Comparison of ENCODE assay signal across 39 cellular contexts in the genomic region with DNA sequence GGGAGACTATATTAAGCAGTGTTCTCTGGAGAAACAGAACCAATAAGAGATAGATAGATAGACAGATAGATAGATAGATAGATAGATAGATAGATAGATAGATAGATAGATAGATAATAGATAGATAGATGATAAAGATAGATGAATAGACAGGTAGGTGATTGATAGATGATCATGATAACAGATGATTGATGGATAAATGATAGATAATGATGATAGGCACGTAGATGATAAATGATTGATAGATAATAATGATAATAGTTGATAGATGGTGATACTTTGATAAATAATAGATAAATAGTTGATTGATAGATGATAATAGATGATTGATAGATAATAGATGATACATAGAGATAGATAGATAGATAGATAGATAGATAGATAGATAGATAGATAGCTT. TPM values are rescaled to one million over a fixed set of nuclear protein-coding genes. Genes with fewer than 3 reads are reported as not detected.
"Had no signal": no experiment of that assay in that cellular context is flagged by ENCODE, and none has a peak within 500 bp of the region (broad histone marks: within the 10 kb centered on the region; RNA-seq: fewer than 3 reads in every experiment).

No MANE protein-coding gene starts in this region.

- H3K27me3 ChIP-seq: adrenal gland, ascending aorta, body of pancreas, brain microvascular endothelial cell, breast epithelium, cardiac muscle cell had no signal

- DNase-seq: activated effector memory CD4-positive, alpha-beta T cell treated with anti-CD3 and anti-CD28 coated beads, Interleukin-2, amount 50 U/mL, for 16 hours; activated effector memory CD4-positive, alpha-beta T cell treated with Interleukin-2 at 50 U/mL for 16 hours; activated gamma-delta T cell; activated gamma-delta T cell treated with Interleukin-2 at 50 U/mL for 16 hours; activated naive CD4-positive, alpha-beta T cell; activated naive CD4-positive, alpha-beta T cell treated with anti-CD3 and anti-CD28 coated beads for 36 hours; activated naive CD4-positive, alpha-beta T cell treated with anti-CD3 and anti-CD28 coated beads, Interleukin-2, amount 10 ng/mL, durations not matched to agents 7 days and 5 days; activated naive CD4-positive, alpha-beta T cell treated with anti-CD3 and anti-CD28 coated beads, Interleukin-2, amount 50 U/mL, for 16 hours; activated naive CD4-positive, alpha-beta T cell treated with Interleukin-2 at 50 U/mL for 16 hours; activated naive CD8-positive, alpha-beta T cell treated with anti-CD3 and anti-CD28 coated beads for 36 hours; activated naive CD8-positive, alpha-beta T cell treated with anti-CD3 and anti-CD28 coated beads, Interleukin-2, amount 10 ng/mL, durations not matched to agents 7 days and 5 days; activated naive CD8-positive, alpha-beta T cell treated with anti-CD3 and anti-CD28 coated beads, Interleukin-2, amount 50 U/mL, for 24 hours; activated T-cell treated with anti-CD3 and anti-CD28 coated beads, Interleukin-2, amount 50 U/mL, for 24 hours; activated T-cell treated with anti-CD3 and anti-CD28 coated beads, Interleukin-2, amount 50 U/mL, for 4 hours; activated T-cell treated with anti-CD3 and anti-CD28 coated beads, Interleukin-2, amount 50 U/mL, for 48 hours; activated T-cell treated with anti-CD3 and anti-CD28 coated beads, Interleukin-2, amount 50 U/mL, for 72 hours; adrenal gland; amniotic stem cell; amygdala; anterior cingulate cortex; aorta; body of pancreas; brain microvascular endothelial cell; caudate nucleus; central memory CD4-positive, alpha-beta T cell; cerebellar nuclear complex had no signal

- H3K27ac ChIP-seq: adrenal gland, ascending aorta, body of pancreas, brain microvascular endothelial cell, breast epithelium, cardiac muscle cell had no signal

- H3K9me3 ChIP-seq: adrenal gland, ascending aorta, body of pancreas, breast epithelium had no signal

- ATAC-seq: activated naive CD4-positive, alpha-beta T cell treated with anti-CD3 and anti-CD28 coated beads, Interleukin-2, amount 50 U/mL, for 72 hours; activated naive CD8-positive, alpha-beta T cell treated with anti-CD3 and anti-CD28 coated beads, Interleukin-2, amount 50 U/mL, for 24 hours; activated T-cell treated with anti-CD3 and anti-CD28 coated beads, Interleukin-2, amount 50 U/mL, for 4 hours; activated T-cell treated with anti-CD3 and anti-CD28 coated beads, Interleukin-2, amount 50 U/mL, for 72 hours; activated T-helper 17 cell treated with anti-CD3 and anti-CD28 coated beads, Interleukin-2, amount 50 U/mL, for 72 hours; body of pancreas had no signal

- FAIRE-seq: astrocyte, bronchial epithelial cell had no signal

- H3K36me3 ChIP-seq: adrenal gland, ascending aorta, brain microvascular endothelial cell, breast epithelium, cardiac muscle cell had no signal

- H3K4me3 ChIP-seq: adrenal gland, ascending aorta, body of pancreas, breast epithelium, cardiac muscle cell had no signal

- H3K4me1 ChIP-seq: adrenal gland, ascending aorta, body of pancreas, breast epithelium had no signal

RNA-seq across cellular contexts. Expression of a gene that starts 48.5 kb away (rescaled TPM):
- total RNA-seq: activated naive CD4-positive, alpha-beta T cell treated with anti-CD3 and anti-CD28 coated beads for 36 hours; activated naive CD4-positive, alpha-beta T cell treated with anti-CD3 and anti-CD28 coated beads, Interleukin-2, amount 50 U/mL, for 72 hours; activated naive CD8-positive, alpha-beta T cell treated with anti-CD3 and anti-CD28 coated beads for 36 hours; activated naive CD8-positive, alpha-beta T cell treated with anti-CD3 and anti-CD28 coated beads, Interleukin-2, amount 10 ng/mL, durations not matched to agents 7 days and 5 days; activated T-cell treated with anti-CD3 and anti-CD28 coated beads, Interleukin-2, amount 50 U/mL, for 4 hours; activated T-cell treated with anti-CD3 and anti-CD28 coated beads, Interleukin-2, amount 50 U/mL, for 72 hours; activated T-helper 1 cell treated with anti-CD3 and anti-CD28 coated beads, Interleukin-12 subunit alpha, Interleukin-12 subunit beta, Interleukin-2, Interleukin-4 antibody, amounts not matched to agents 30 ng/mL and 10 ng/mL and 1 ng/mL, durations not matched to agents 14 hours and 24 hours and 36 hours; activated T-helper 17 cell treated with anti-CD3 and anti-CD28 coated beads, Interleukin-2, amount 50 U/mL, for 72 hours; activated T-helper 2 cell treated with anti-CD3 and anti-CD28 coated beads, Interferon-gamma antibody, Interleukin-2, Interleukin-4, amounts not matched to agents 10 μg/mL and 5 μg/mL and 100 μg/mL, durations not matched to agents 14 hours and 24 hours and 36 hours; adrenal gland; aorta; ascending aorta; astrocyte; body of pancreas; breast epithelium; bronchial epithelial cell; cardiac muscle cell; cardiac septum; cerebellum; chondrocyte had no signal
- polyA plus RNA-seq: adipose tissue, adrenal gland, cardiac muscle cell had no signal
